ENCODE assay signal across 9 cellular contexts in the genomic region with DNA sequence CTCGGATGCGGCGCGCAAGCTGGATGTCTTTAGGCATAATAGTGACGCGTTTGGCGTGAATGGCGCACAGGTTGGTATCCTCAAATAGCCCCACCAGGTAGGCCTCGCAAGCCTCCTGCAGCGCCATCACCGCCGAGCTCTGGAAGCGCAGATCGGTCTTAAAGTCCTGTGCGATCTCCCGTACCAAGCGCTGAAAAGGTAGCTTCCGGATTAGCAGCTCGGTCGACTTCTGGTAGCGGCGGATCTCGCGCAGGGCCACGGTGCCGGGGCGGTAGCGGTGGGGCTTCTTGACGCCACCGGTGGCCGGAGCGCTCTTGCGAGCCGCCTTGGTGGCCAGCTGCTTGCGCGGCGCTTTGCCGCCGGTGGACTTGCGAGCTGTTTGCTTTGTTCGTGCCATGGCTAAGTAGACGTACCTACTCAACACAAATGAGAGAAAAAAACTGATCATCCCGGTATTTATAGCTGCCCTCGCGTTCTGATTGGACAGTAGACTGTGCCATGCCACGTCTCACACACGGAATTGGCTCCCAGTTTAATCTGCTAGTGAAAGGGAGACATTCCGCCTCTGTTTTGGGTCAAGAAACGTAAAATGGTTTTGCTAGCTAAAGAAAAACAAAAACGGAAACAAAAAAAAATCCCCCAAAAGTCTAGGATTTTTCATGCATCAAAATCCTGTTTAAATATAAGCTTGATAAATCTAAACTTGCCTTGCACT. TPM values are rescaled to one million over a fixed set of nuclear protein-coding genes. Genes with fewer than 3 reads are reported as not detected.
DNase-seq lines count a peak whose midpoint lies in the region; ATAC-seq and TF ChIP-seq lines count a peak whose summit lies in the region.
"Had no signal": no experiment of that assay in that cellular context is flagged by ENCODE, and none has a peak within 500 bp of the region (broad histone marks: within the 10 kb centered on the region; RNA-seq: fewer than 3 reads in every experiment).

No MANE protein-coding gene starts in this region.

- DNase-seq in AG09319 (ENCODE audit: extremely low read depth, low read depth) (peak; percentile 93), NCI-H510A treated with DMSO at 0.1 percent for 48 hours (lab: John Stamatoyannopoulos, UW) (peak; percentile 92)
- peak; percentile 58 to 71 for DNase-seq in activated CD8-positive, alpha-beta memory T cell treated with anti-CD3 and anti-CD28 coated beads for 1 hour (ENCODE audit: extremely low read depth in 1 of 2, low read depth in 1 of 2)
- DNase-seq in effector memory CD8-positive, alpha-beta T cell = peak; percentile 84 to 88 (median 84)
- peak; percentile 62 to 70 for DNase-seq in stimulated activated CD8-positive, alpha-beta memory T cell treated with anti-CD3 and anti-CD28 coated beads, Interleukin-4, amount 100 ng/mL, for 4 hours (ENCODE audit: low read depth in 2 of 2, low spot score in 1 of 2)

- peak overlapping the region; percentile 98 for H3K27ac Mint-ChIP-seq in effector memory CD8-positive, alpha-beta T cell

- H3K27ac ChIP-seq in mesodermal cell (ENCODE audit: low read depth, low read length, severe bottlenecking) = peak overlapping the region; percentile 96
- H3K27ac ChIP-seq: KMS-11 had no signal

- peaks cover 0 to 3% of the 10 kb centered on the region in 2 donors for H3K9me3 Mint-ChIP-seq in effector memory CD8-positive, alpha-beta T cell

- H3K36me3 Mint-ChIP-seq in effector memory CD8-positive, alpha-beta T cell (ENCODE audit: insufficient read depth) = peaks cover 48% of the 10 kb centered on the region

- 46 to 51% methylated on average over 40 to 47 of the region's 50 CpGs for WGBS in mesodermal cell (ENCODE audit: insufficient coverage in 2 of 2), 2 experiments

- peak overlapping the region; percentile 91 to 95 for H3K4me3 Mint-ChIP-seq in effector memory CD8-positive, alpha-beta T cell

- peak overlapping the region; percentile 52 for H3K4me3 ChIP-seq in mesodermal cell (ENCODE audit: extremely low read depth, insufficient read depth, low read length, poor library complexity, severe bottlenecking)

- no peaks in the 10 kb centered on the region for H3K9me3 ChIP-seq in mesodermal cell (ENCODE audit: control insufficient read depth, low read length)

- TF ChIP-seq CTCF in AG09319 (IDR thresholded peaks at IDR 0.05; ENCODE audit: low read depth, low read length) = no peak; the same call in 1 of the 2 replicates

- H3K27me3 Mint-ChIP-seq in effector memory CD8-positive, alpha-beta T cell = no peaks in the 10 kb centered on the region

- peaks cover 32 to 46% of the 10 kb centered on the region in 2 donors for H3K4me1 Mint-ChIP-seq in effector memory CD8-positive, alpha-beta T cell (ENCODE audit: low read depth in 2 of 2)

- H3K36me3 ChIP-seq in mesodermal cell (ENCODE audit: control insufficient read depth, insufficient read depth, low read length) = no peaks in the 10 kb centered on the region

- ATAC-seq in GM18909 (IDR thresholded peaks at IDR 0.05; ENCODE audit: poor library complexity, unreplicated experiment) (peak; percentile 57), HG03175 (IDR thresholded peaks at IDR 0.05; ENCODE audit: unreplicated experiment) (peak; percentile 55)
- ATAC-seq in effector memory CD8-positive, alpha-beta T cell (replicated peaks) = peak; percentile 73

- H3K4me1 ChIP-seq in mesodermal cell (ENCODE audit: control insufficient read depth, insufficient read depth, low read length, poor library complexity, severe bottlenecking) = peaks cover 4% of the 10 kb centered on the region

RNA-seq across cellular contexts. Expression of gene OR2B2, which starts 40.1 kb away (rescaled TPM):
- not detected for polyA plus RNA-seq in mesodermal cell (2013, experiment 1 of 2)
- polyA plus RNA-seq in mesodermal cell (2013, experiment 2 of 2) = not detected

Comparison
In these comparisons a context has a peak if more than half of its experiments do, and no peak if none do; other contexts are left out.
1. Peak in every context shown above with its lines: DNase-seq, ATAC-seq, H3K4me3 ChIP-seq and H3K27ac ChIP-seq.